ENCODE assay signal across 20 cellular contexts in genomic region chrX:830532-830931, GRCh38.
DNase-seq lines count a peak whose midpoint lies in the region; ATAC-seq and TF ChIP-seq lines count a peak whose summit lies in the region.
"Had no signal": no experiment of that assay in that cellular context is flagged by ENCODE, and none has a peak within 500 bp of the region (broad histone marks: within the 10 kb centered on the region; RNA-seq: fewer than 3 reads in every experiment).

No MANE protein-coding gene starts in this region.

- ATAC-seq in GM23338, result no peak
- ATAC-seq in T-helper 17 cell, result no peak
- ATAC-seq in GM21390 (IDR thresholded peaks at IDR 0.05; ENCODE audit: unreplicated experiment), result no peak
- ATAC-seq in GM21717 (IDR thresholded peaks at IDR 0.05; ENCODE audit: unreplicated experiment), result no peak
- ATAC-seq: A549 had no signal

- H3K27me3 Mint-ChIP-seq in GM23338 (ENCODE audit: insufficient read depth, low read depth, poor library complexity), result peaks cover 6% of the 10 kb centered on the region
- no peaks in the 10 kb centered on the region for H3K27me3 Mint-ChIP-seq in T-helper 17 cell
- no peaks in the 10 kb centered on the region for H3K27me3 Mint-ChIP-seq in chondrocyte (ENCODE audit: low read depth)
- H3K27me3 Mint-ChIP-seq in osteocyte (ENCODE audit: unreplicated experiment), result no peaks in the 10 kb centered on the region
- H3K27me3 Mint-ChIP-seq: CD4-positive, alpha-beta memory T cell had no signal

- H3K4me3 ChIP-seq in GM23338, result no peak overlapping the region
- H3K4me3 ChIP-seq: A549, GM23248, HAP-1 had no signal

- TF ChIP-seq CTCF in GM23338 (conservative IDR thresholded peaks at IDR 0.05; ENCODE audit: low read depth in 2 of 2), result no peak
- TF ChIP-seq CTCF in chondrocyte (IDR thresholded peaks at IDR 0.05), result no peak
- TF ChIP-seq CTCF in osteocyte (IDR thresholded peaks at IDR 0.05), result no peak

- H3K27ac ChIP-seq in GM23338 (ENCODE audit: low read depth), result no peak overlapping the region
- H3K27ac ChIP-seq: A549, C4-2B, GM23248, HL-60 had no signal

- H3K4me1 Mint-ChIP-seq in GM23338 (no peaks in the 10 kb centered on the region), T-helper 17 cell (no peaks in the 10 kb centered on the region), chondrocyte (ENCODE audit: low read depth) (peaks cover 29% of the 10 kb centered on the region), osteocyte (ENCODE audit: unreplicated experiment) (peaks cover 28% of the 10 kb centered on the region)

- no peaks in the 10 kb centered on the region for H3K9me2 ChIP-seq in GM23338 (ENCODE audit: insufficient read depth)

- peaks cover 6% of the 10 kb centered on the region; the same call in 1 of the 2 replicates for H3K4me1 ChIP-seq in GM23338 (ENCODE audit: insufficient read depth)
- H3K4me1 ChIP-seq: A549, BE2C, HAP-1 had no signal

- peak; percentile 43 for DNase-seq in GM23338 (ENCODE audit: low spot score)
- no peak for DNase-seq in T-helper 17 cell
- DNase-seq in chondrocyte (ENCODE audit: low spot score), result no peak
- DNase-seq in osteocyte (ENCODE audit: extremely low spot score, unreplicated experiment), result peak; percentile 15
- DNase-seq in NCI-H526 treated with DMSO at 0.1 percent for 48 hours (lab: John Stamatoyannopoulos, UW), result no peak
- DNase-seq: BE2C; CD4-positive, alpha-beta memory T cell; DMS153; DMS79 treated with DMSO at 0.1 percent for 48 hours; EL; GDM1; GM23248; IMR-90; KBM-7 had no signal

- H3K9me3 ChIP-seq in T-helper 17 cell (ENCODE audit: control insufficient read depth, low read length, poor library complexity, severe bottlenecking), result no peaks in the 10 kb centered on the region
- H3K9me3 ChIP-seq: BE2C, HAP-1 had no signal

- H3K9me3 Mint-ChIP-seq in GM23338 (peaks cover 81% of the 10 kb centered on the region), chondrocyte (ENCODE audit: low read depth) (peaks cover 6% of the 10 kb centered on the region), osteocyte (ENCODE audit: unreplicated experiment) (peaks cover 4% of the 10 kb centered on the region)

- no peaks in the 10 kb centered on the region for H3F3A ChIP-seq in GM23338 (replicated peaks; ENCODE audit: low read depth)

- no peaks in the 10 kb centered on the region for H4K20me1 ChIP-seq in GM23338 (replicated peaks; ENCODE audit: insufficient read depth)

- H3K36me3 ChIP-seq in GM23338 (ENCODE audit: insufficient read depth), result no peaks in the 10 kb centered on the region
- H3K36me3 ChIP-seq: BE2C, HAP-1 had no signal

- H3K4me3 Mint-ChIP-seq in GM23338 (no peak overlapping the region), T-helper 17 cell (peak overlapping the region; percentile 19), chondrocyte (ENCODE audit: unreplicated experiment) (no peak overlapping the region), osteocyte (ENCODE audit: unreplicated experiment) (no peak overlapping the region)
- H3K4me3 Mint-ChIP-seq: CD4-positive, alpha-beta memory T cell had no signal

- H3K27ac Mint-ChIP-seq in GM23338 (no peak overlapping the region), T-helper 17 cell (no peak overlapping the region), chondrocyte (ENCODE audit: unreplicated experiment) (peak overlapping the region; percentile 13), osteocyte (ENCODE audit: unreplicated experiment) (peak overlapping the region; percentile 31)
- H3K27ac Mint-ChIP-seq: CD4-positive, alpha-beta memory T cell had no signal

- peaks cover 31% of the 10 kb centered on the region for H3K36me3 Mint-ChIP-seq in GM23338 (ENCODE audit: low read depth)
- no peaks in the 10 kb centered on the region for H3K36me3 Mint-ChIP-seq in T-helper 17 cell (ENCODE audit: low read depth)
- no peaks in the 10 kb centered on the region for H3K36me3 Mint-ChIP-seq in chondrocyte (ENCODE audit: low read depth)
- H3K36me3 Mint-ChIP-seq in osteocyte (ENCODE audit: unreplicated experiment), result no peaks in the 10 kb centered on the region
- H3K36me3 Mint-ChIP-seq: CD4-positive, alpha-beta memory T cell had no signal

- H2AFZ ChIP-seq in GM23338, result 0 out of 2 replicates have a peak overlapping the region, but pooled peaks have one; percentile 0
- H2AFZ ChIP-seq: GM23248 had no signal

- no peak overlapping the region for H3K4me2 ChIP-seq in GM23338
- H3K4me2 ChIP-seq: A549 had no signal

- no peaks in the 10 kb centered on the region for H3K79me2 ChIP-seq in GM23338 (replicated peaks; ENCODE audit: insufficient read depth)

- H3K27me3 ChIP-seq in GM23338 (ENCODE audit: insufficient read depth), result no peaks in the 10 kb centered on the region
- H3K27me3 ChIP-seq: BE2C had no signal

TF ChIP-seq in GM23338, 12 proteins besides CTCF, POLR2A, EP300 and RAD21 (continues in another document):
- TF ChIP-seq CREB1 (CRISPR knock-in tag; IDR thresholded peaks at IDR 0.05; ENCODE audit: low read depth), result no peak
- no peak for TF ChIP-seq JUNB (IDR thresholded peaks at IDR 0.05; ENCODE audit: unreplicated experiment)
- no peak for TF ChIP-seq EZH2 (IDR thresholded peaks at IDR 0.05; ENCODE audit: low read depth, unreplicated experiment)
- TF ChIP-seq ZNF331 (CRISPR knock-in tag; IDR thresholded peaks at IDR 0.05; ENCODE audit: low read depth), result no peak
- TF ChIP-seq POLR2AphosphoS5 (IDR thresholded peaks at IDR 0.05; ENCODE audit: low read depth), result no peak
- TF ChIP-seq REST (IDR thresholded peaks at IDR 0.05; ENCODE audit: unreplicated experiment), result no peak
- TF ChIP-seq ETS1 (IDR thresholded peaks at IDR 0.05), result no peak

Comparison
In these comparisons a context has a peak if more than half of its experiments do, and no peak if none do; other contexts are left out.
1. DNase-seq: peak in GM23338 (single experiment) and osteocyte (single experiment); none in T-helper 17 cell (0 of 3), chondrocyte (single experiment) and NCI-H526 treated with DMSO at 0.1 percent for 48 hours (single experiment).
2. H3K27ac Mint-ChIP-seq: peak in chondrocyte (single experiment) and osteocyte (single experiment); none in GM23338 (single experiment) and T-helper 17 cell (single experiment).